ENCODE assay signal across 8 cellular contexts in the genomic region with DNA sequence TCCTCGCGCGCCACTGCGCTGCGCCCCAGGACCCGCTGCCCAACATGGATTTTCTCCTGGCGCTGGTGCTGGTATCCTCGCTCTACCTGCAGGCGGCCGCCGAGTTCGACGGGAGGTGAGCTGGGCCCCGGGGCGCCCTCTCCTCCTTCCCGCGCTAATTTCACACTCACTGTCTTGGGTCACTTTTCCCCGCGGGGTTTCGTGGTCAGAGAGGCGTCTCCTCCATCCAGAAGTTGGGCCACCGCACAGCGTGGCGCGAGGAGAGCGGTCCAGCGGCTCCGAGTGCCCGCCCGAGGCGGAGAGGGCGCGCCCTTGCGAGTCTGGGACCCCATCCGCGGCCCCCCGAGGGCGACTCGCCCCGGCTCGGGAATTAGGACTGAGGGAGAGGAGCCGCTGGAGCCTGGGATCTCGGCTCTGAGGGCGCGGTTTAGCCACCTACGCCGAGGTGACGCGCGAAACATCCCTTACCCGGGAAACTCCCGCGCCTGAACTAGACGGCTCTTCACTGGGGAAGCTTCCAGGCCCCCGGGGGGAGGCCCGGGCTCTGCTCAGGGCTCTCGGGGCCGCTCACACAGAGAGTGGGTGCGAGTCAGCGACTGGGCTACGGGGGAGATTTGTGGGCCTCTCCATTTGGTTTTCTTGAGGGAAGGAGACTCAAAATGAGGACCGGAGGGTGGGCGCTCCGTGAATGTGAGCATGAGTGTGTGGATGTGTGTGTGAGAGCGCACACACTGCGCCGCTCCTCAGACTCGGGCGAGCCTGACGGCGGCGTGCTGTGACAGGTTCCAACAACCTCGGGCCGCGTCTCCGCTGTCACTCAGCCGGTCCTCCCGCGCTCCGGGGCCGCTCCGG.
DNase-seq lines count a peak whose midpoint lies in the region; ATAC-seq and TF ChIP-seq lines count a peak whose summit lies in the region.

No MANE protein-coding gene starts in this region.

- peaks cover 5 to 9% of the 10 kb centered on the region in 2 donors for H3K4me1 Mint-ChIP-seq in stimulated activated naive B cell treated with anti-CD40 and anti-IgM and Interleukin-4, amounts not matched to agents 10 μg/mL and 1 μg/mL and 100 μg/mL, for 72 hours

- no peak overlapping the region for H3K27ac ChIP-seq in HUES48 (ENCODE audit: low read depth, low read length)

- peak overlapping the region; percentile 47 to 67 for H3K4me3 Mint-ChIP-seq in stimulated activated naive B cell treated with anti-CD40 and anti-IgM and Interleukin-4, amounts not matched to agents 10 μg/mL and 1 μg/mL and 100 μg/mL, for 72 hours

- no peaks in the 10 kb centered on the region for H3K9me3 Mint-ChIP-seq in stimulated activated naive B cell treated with anti-CD40 and anti-IgM and Interleukin-4, amounts not matched to agents 10 μg/mL and 1 μg/mL and 100 μg/mL, for 72 hours

- peaks cover 52 to 56% of the 10 kb centered on the region in 2 donors for H3K27me3 Mint-ChIP-seq in stimulated activated naive B cell treated with anti-CD40 and anti-IgM and Interleukin-4, amounts not matched to agents 10 μg/mL and 1 μg/mL and 100 μg/mL, for 72 hours

- H3K36me3 Mint-ChIP-seq in stimulated activated naive B cell treated with anti-CD40 and anti-IgM and Interleukin-4, amounts not matched to agents 10 μg/mL and 1 μg/mL and 100 μg/mL, for 72 hours, result no peaks in the 10 kb centered on the region

- no peak overlapping the region for H3K27ac Mint-ChIP-seq in stimulated activated naive B cell treated with anti-CD40 and anti-IgM and Interleukin-4, amounts not matched to agents 10 μg/mL and 1 μg/mL and 100 μg/mL, for 72 hours

- peak overlapping the region; percentile 61 for H3K4me3 ChIP-seq in HUES48 (ENCODE audit: low read depth, low read length)
- peak overlapping the region; percentile 70 for H3K4me3 ChIP-seq in adipocyte (ENCODE audit: low read length)

- H3K36me3 ChIP-seq in HUES48 (ENCODE audit: control insufficient read depth, insufficient read depth, low read length) (no peaks in the 10 kb centered on the region), adipocyte (ENCODE audit: control insufficient read depth, insufficient read depth, low read length, severe bottlenecking) (no peaks in the 10 kb centered on the region)

- peak; percentile 2 for DNase-seq in ELR (ENCODE audit: low read depth)
- DNase-seq in GM20000 (ENCODE audit: low spot score), result peak; percentile 60
- peak; percentile 41 for DNase-seq in adipocyte (ENCODE audit: low read depth)
- DNase-seq in islet precursor cell, result peak; percentile 76
- DNase-seq in stimulated activated naive B cell treated with anti-CD40 and anti-IgM and Interleukin-4, amounts not matched to agents 10 μg/mL and 1 μg/mL and 100 μg/mL, for 72 hours, result peak; percentile 8
- no peak for DNase-seq in middle frontal gyrus (ENCODE audit: extremely low spot score, low spot score)
- DNase-seq in kidney glomerular epithelial cell (lab: John Stamatoyannopoulos, UW), result no peak

- H3K4me1 ChIP-seq in HUES48 (ENCODE audit: control insufficient read depth, insufficient read depth, low read length), result peaks cover 27% of the 10 kb centered on the region
- peaks cover 5% of the 10 kb centered on the region for H3K4me1 ChIP-seq in adipocyte (ENCODE audit: control insufficient read depth, insufficient read depth, low read length)

- H3K27me3 ChIP-seq in HUES48 (ENCODE audit: control insufficient read depth, insufficient read depth, low read length), result peaks cover 71% of the 10 kb centered on the region
- H3K27me3 ChIP-seq in adipocyte (replicated peaks; ENCODE audit: control insufficient read depth, insufficient read depth, low read length), result peaks cover 86% of the 10 kb centered on the region

- TF ChIP-seq CTCF in GM20000 (IDR thresholded peaks at IDR 0.05; ENCODE audit: extremely low read depth, missing control alignments), result no peak

- ATAC-seq in stimulated activated naive B cell treated with anti-CD40 and anti-IgM and Interleukin-4, amounts not matched to agents 10 μg/mL and 1 μg/mL and 100 μg/mL, for 72 hours (replicated peaks), result peak; percentile 48 to 68

- no peak overlapping the region for H3K9ac ChIP-seq in HUES48 (ENCODE audit: low read depth, low read length)
- H3K9ac ChIP-seq in adipocyte (ENCODE audit: low read length), result no peak overlapping the region

- H3K9me3 ChIP-seq in HUES48 (ENCODE audit: control insufficient read depth, insufficient read depth, low read length) (no peaks in the 10 kb centered on the region), adipocyte (ENCODE audit: control insufficient read depth, low read length) (no peaks in the 10 kb centered on the region)

Comparison
In these comparisons a context has a peak if more than half of its experiments do, and no peak if none do; other contexts are left out.
1. DNase-seq: peak in ELR (single experiment), GM20000 (single experiment), adipocyte (single experiment), islet precursor cell (single experiment) and stimulated activated naive B cell treated with anti-CD40 and anti-IgM and Interleukin-4, amounts not matched to agents 10 μg/mL and 1 μg/mL and 100 μg/mL, for 72 hours (single experiment); none in middle frontal gyrus (single experiment) and kidney glomerular epithelial cell (single experiment).